In the genomic region with DNA sequence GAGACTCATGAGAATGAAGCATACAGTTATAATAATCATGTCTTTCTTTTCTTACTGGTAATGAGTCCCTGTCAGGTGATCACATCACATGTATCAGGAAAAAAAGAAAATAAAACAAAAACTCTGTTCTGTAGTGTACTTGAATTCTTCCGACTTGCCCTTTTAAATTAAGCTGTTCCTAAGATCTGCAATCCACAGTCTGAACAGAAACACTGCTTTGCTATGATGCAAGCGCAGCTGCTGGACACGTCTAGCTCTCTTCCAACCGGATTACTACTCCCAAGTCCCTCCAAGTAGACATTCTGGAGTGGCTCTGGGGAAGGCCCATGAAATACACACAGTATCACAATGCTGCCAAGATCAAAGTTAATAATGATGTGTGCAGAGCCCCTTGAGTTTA, we compare ENCODE assay signal across 1 cellular context.
TF ChIP-seq lines count a peak whose summit lies in the region.

No MANE protein-coding gene starts in this region.

TF ChIP-seq in SK-N-SH treated with all-trans-retinoic acid at 6 μM for 48 hours, 23 proteins besides CTCF, POLR2A, EP300 and RAD21 (continued from another document):
- TF ChIP-seq, protein P1, sequence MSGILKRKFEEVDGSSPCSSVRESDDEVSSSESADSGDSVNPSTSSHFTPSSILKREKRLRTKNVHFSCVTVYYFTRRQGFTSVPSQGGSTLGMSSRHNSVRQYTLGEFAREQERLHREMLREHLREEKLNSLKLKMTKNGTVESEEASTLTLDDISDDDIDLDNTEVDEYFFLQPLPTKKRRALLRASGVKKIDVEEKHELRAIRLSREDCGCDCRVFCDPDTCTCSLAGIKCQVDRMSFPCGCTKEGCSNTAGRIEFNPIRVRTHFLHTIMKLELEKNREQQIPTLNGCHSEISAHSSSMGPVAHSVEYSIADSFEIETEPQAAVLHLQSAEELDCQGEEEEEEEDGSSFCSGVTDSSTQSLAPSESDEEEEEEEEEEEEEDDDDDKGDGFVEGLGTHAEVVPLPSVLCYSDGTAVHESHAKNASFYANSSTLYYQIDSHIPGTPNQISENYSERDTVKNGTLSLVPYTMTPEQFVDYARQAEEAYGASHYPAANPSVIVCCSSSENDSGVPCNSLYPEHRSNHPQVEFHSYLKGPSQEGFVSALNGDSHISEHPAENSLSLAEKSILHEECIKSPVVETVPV (CRISPR knock-in tag; IDR thresholded peaks at IDR 0.05), result no peak
TF ChIP-seq in SK-N-SH treated with all-trans-retinoic acid at 6 μM for 48 hours: peak in this region for 0.
